ENCODE assay signal across 12 cellular contexts in genomic region chr6:15268130-15268908, GRCh38. TPM values are rescaled to one million over a fixed set of nuclear protein-coding genes. Genes with fewer than 3 reads are reported as not detected.
DNase-seq lines count a peak whose midpoint lies in the region; ATAC-seq and TF ChIP-seq lines count a peak whose summit lies in the region.
"Had no signal": no experiment of that assay in that cellular context is flagged by ENCODE, and none has a peak within 500 bp of the region (broad histone marks: within the 10 kb centered on the region; RNA-seq: fewer than 3 reads in every experiment).

No MANE protein-coding gene starts in this region.

- H3K4me1 ChIP-seq in mesendoderm (ENCODE audit: control insufficient read depth, low read depth, low read length): peaks cover 38% of the 10 kb centered on the region

- H3K79me1 ChIP-seq in mesendoderm (ENCODE audit: low read length): peaks cover 10% of the 10 kb centered on the region

- peak overlapping the region; percentile 52 for H2BK5ac ChIP-seq in mesendoderm (ENCODE audit: low read length)

- no peak overlapping the region for H2BK120ac ChIP-seq in mesendoderm (ENCODE audit: low read depth, low read length)

- H3K4me2 ChIP-seq in mesendoderm (ENCODE audit: low read length): peak overlapping the region; percentile 45
- H3K4me2 ChIP-seq: A549 had no signal

- in situ Hi-C loops in GM13976 (cut with MboI; ENCODE audit: low sequenced_read_pairs, unreplicated experiment): no loop called here

- H3K27ac Mint-ChIP-seq in T-helper 2 cell treated with Interferon-gamma antibody and Interleukin-4, amounts not matched to agents 5 μg/mL and 100 μg/mL, for 36 hours: peak overlapping the region; percentile 17
- H3K27ac Mint-ChIP-seq in endothelial cell (ENCODE audit: unreplicated experiment): peak overlapping the region; percentile 67
- H3K27ac Mint-ChIP-seq: activated naive CD4-positive, alpha-beta T cell treated with anti-CD3 and anti-CD28 coated beads, Interleukin-2, amount 10 ng/mL, durations not matched to agents 7 days and 5 days had no signal

- peak overlapping the region; percentile 10 for H3K23ac ChIP-seq in mesendoderm (ENCODE audit: low read length)

- peak overlapping the region; percentile 96 for H3K18ac ChIP-seq in mesendoderm (ENCODE audit: low read length)

- no peaks in the 10 kb centered on the region for H3K27me3 ChIP-seq in mesendoderm (ENCODE audit: insufficient read depth, low read length, poor library complexity)
- H3K27me3 ChIP-seq: pancreas had no signal

- H3K4me3 Mint-ChIP-seq in T-helper 2 cell treated with Interferon-gamma antibody and Interleukin-4, amounts not matched to agents 5 μg/mL and 100 μg/mL, for 36 hours: no peak overlapping the region
- peak overlapping the region; percentile 51 for H3K4me3 Mint-ChIP-seq in endothelial cell (ENCODE audit: unreplicated experiment)
- H3K4me3 Mint-ChIP-seq: activated naive CD4-positive, alpha-beta T cell treated with anti-CD3 and anti-CD28 coated beads, Interleukin-2, amount 10 ng/mL, durations not matched to agents 7 days and 5 days had no signal

- peaks cover 13% of the 10 kb centered on the region for H3K36me3 Mint-ChIP-seq in T-helper 2 cell treated with Interferon-gamma antibody and Interleukin-4, amounts not matched to agents 5 μg/mL and 100 μg/mL, for 36 hours (ENCODE audit: low read depth)
- no peaks in the 10 kb centered on the region for H3K36me3 Mint-ChIP-seq in endothelial cell (ENCODE audit: low read depth, unreplicated experiment)

- H3K4me3 ChIP-seq in mesendoderm (ENCODE audit: low read length): no peak overlapping the region
- H3K4me3 ChIP-seq: A549, pancreas had no signal

- H3K9me3 Mint-ChIP-seq in T-helper 2 cell treated with Interferon-gamma antibody and Interleukin-4, amounts not matched to agents 5 μg/mL and 100 μg/mL, for 36 hours: no peaks in the 10 kb centered on the region
- no peaks in the 10 kb centered on the region for H3K9me3 Mint-ChIP-seq in endothelial cell (ENCODE audit: unreplicated experiment)
- H3K9me3 Mint-ChIP-seq: activated naive CD4-positive, alpha-beta T cell treated with anti-CD3 and anti-CD28 coated beads, Interleukin-2, amount 10 ng/mL, durations not matched to agents 7 days and 5 days had no signal

- DNase-seq in T-helper 2 cell treated with Interferon-gamma antibody and Interleukin-4, amounts not matched to agents 5 μg/mL and 100 μg/mL, for 36 hours (ENCODE audit: low spot score): no peak
- DNase-seq in T-helper 2 cell (no peak), endothelial cell (ENCODE audit: low spot score) (no peak), mesendoderm (peak; percentile 88), kidney tubule cell (ENCODE audit: low spot score) (no peak), GM13976 (ENCODE audit: low spot score) (no peak)
- DNase-seq: activated naive CD4-positive, alpha-beta T cell treated with anti-CD3 and anti-CD28 coated beads, Interleukin-2, amount 10 ng/mL, durations not matched to agents 7 days and 5 days; NCI-H774; pancreas had no signal

- H4K5ac ChIP-seq in mesendoderm (ENCODE audit: low read length): no peak overlapping the region

- no CpG with 5 or more reads among the region's 10 CpGs for WGBS in mesendoderm (ENCODE audit: extremely low coverage, insufficient coverage, low lambda C conversion rate)

- no peaks in the 10 kb centered on the region for H3K27me3 Mint-ChIP-seq in T-helper 2 cell treated with Interferon-gamma antibody and Interleukin-4, amounts not matched to agents 5 μg/mL and 100 μg/mL, for 36 hours (ENCODE audit: low read depth)
- peaks cover 3% of the 10 kb centered on the region for H3K27me3 Mint-ChIP-seq in endothelial cell (ENCODE audit: unreplicated experiment)
- H3K27me3 Mint-ChIP-seq: activated naive CD4-positive, alpha-beta T cell treated with anti-CD3 and anti-CD28 coated beads, Interleukin-2, amount 10 ng/mL, durations not matched to agents 7 days and 5 days had no signal

- no peak overlapping the region for H4K8ac ChIP-seq in mesendoderm (ENCODE audit: low read depth, low read length)

- no peak for ATAC-seq in GM21528 (IDR thresholded peaks at IDR 0.05; ENCODE audit: low FRiP score, unreplicated experiment)
- ATAC-seq: A549, pancreas had no signal

- no peaks in the 10 kb centered on the region for H3K36me3 ChIP-seq in mesendoderm (ENCODE audit: control insufficient read depth, insufficient read depth, low read length)
- H3K36me3 ChIP-seq: pancreas had no signal

- H3K4me1 Mint-ChIP-seq in T-helper 2 cell treated with Interferon-gamma antibody and Interleukin-4, amounts not matched to agents 5 μg/mL and 100 μg/mL, for 36 hours (ENCODE audit: low read depth): peaks cover 59% of the 10 kb centered on the region
- peaks cover 64% of the 10 kb centered on the region for H3K4me1 Mint-ChIP-seq in endothelial cell (ENCODE audit: unreplicated experiment)

- H2BK15ac ChIP-seq in mesendoderm (replicated peaks; ENCODE audit: low read depth): no peak overlapping the region

- no peak overlapping the region for H2AK5ac ChIP-seq in mesendoderm (ENCODE audit: low read length)

- H3K56ac ChIP-seq in mesendoderm (ENCODE audit: low read length): peak overlapping the region; percentile 79

- peak overlapping the region; percentile 42 for H3K9ac ChIP-seq in mesendoderm (ENCODE audit: low read length)

- peak overlapping the region; percentile 81 for H3K27ac ChIP-seq in mesendoderm (ENCODE audit: low read depth, low read length)
- H3K27ac ChIP-seq in temporal lobe (ENCODE audit: low read depth, low read length): peak overlapping the region; percentile 71
- H3K27ac ChIP-seq: A549 had no signal

- peaks cover 88% of the 10 kb centered on the region for H3K79me2 ChIP-seq in mesendoderm (ENCODE audit: control insufficient read depth, insufficient read depth, low read length)

- no peak for TF ChIP-seq CTCF in endothelial cell (IDR thresholded peaks at IDR 0.05; ENCODE audit: unreplicated experiment)
- TF ChIP-seq CTCF in GM13976 (IDR thresholded peaks at IDR 0.05; ENCODE audit: borderline replicate concordance, control extremely low read depth, extremely low read depth, insufficient read depth, missing control alignments): no peak

- H3K4ac ChIP-seq in mesendoderm (ENCODE audit: low read depth, low read length): peak overlapping the region; percentile 72

RNA-seq across cellular contexts. Expression of gene JARID2, which starts 22.4 kb away (rescaled TPM):
- total RNA-seq in endothelial cell (ENCODE audit: unreplicated experiment) (66.1 TPM), temporal lobe (14.3 TPM)
- 58.9 TPM for polyA plus RNA-seq in mesendoderm (2013, experiment 1 of 2)
- polyA plus RNA-seq in mesendoderm (2013, experiment 2 of 2): 60.3 TPM
